9 cellular contexts compared by ENCODE assay signal in the genomic region with DNA sequence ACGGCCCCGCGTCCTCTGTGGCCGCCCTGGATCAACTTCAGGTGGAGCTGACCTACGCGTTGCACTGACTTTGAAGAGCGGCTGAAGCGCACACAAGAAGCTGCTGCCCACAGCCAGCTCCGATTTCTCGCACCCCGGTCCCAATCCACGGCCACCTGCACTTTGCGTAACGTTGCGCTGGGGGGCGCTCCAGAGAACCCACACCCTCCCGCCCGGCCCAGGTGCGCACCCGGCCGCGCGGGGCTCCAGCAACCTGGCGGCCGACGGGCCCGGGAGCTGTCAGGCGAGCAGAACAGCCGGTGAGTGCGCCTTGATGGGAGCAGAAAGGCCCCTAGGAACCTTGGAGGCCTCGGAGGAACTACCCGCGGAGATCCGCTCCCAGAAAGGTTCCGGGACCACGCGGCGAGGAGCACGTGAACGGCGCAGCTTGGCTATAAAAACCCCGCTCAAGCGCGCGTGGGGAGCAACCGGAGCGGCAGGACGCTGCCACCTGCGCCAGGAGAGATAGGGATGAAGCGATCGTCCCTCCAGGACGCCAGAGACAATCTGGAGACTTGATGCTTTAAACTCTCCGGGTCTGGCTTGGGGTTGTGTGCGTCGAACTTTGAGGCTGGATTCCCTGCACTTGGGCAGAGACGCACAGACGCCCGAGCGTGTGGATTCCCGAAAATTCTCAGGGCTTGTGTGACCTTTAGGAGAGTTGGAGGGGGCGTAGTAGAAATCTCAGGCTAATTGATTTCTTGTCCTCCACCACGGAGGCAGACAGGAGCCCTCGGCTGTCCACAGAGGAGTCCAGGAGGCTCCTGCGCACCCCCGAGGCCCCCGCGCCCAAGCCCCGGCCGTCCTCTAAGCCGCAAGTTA. TPM values are rescaled to one million over a fixed set of nuclear protein-coding genes. Genes with fewer than 3 reads are reported as not detected.
A peak's percentile ranks its signal among the peaks of the same experiment; 100 is the strongest.
DNase-seq lines count a peak whose midpoint lies in the region; ATAC-seq and TF ChIP-seq lines count a peak whose summit lies in the region.
"Had no signal": no experiment of that assay in that cellular context is flagged by ENCODE, and none has a peak within 500 bp of the region (broad histone marks: within the 10 kb centered on the region; RNA-seq: fewer than 3 reads in every experiment).

No MANE protein-coding gene starts in this region.

- H3K4me3 ChIP-seq in HUES64 (ENCODE audit: low read length), result peak overlapping the region; percentile 62
- H3K4me3 ChIP-seq in neuron (ENCODE audit: low read length), result no peak overlapping the region
- H3K4me3 ChIP-seq: ovary had no signal

- no peak overlapping the region for H3K9ac ChIP-seq in HUES64 (ENCODE audit: low read depth, low read length)

- H3K9me3 Mint-ChIP-seq in endothelial cell (ENCODE audit: unreplicated experiment), result no peaks in the 10 kb centered on the region

- peak overlapping the region; percentile 70 for H2AFZ ChIP-seq in neuron (ENCODE audit: low read depth, low read length)

- DNase-seq in GM10266 (ENCODE audit: extremely low spot score) (peak; percentile 26), endothelial cell (ENCODE audit: low spot score) (peak; percentile 31)
- DNase-seq: DMS79, ovary had no signal

- H3K9me3 ChIP-seq in HUES64 (ENCODE audit: insufficient read depth, low read depth, low read length) (no peaks in the 10 kb centered on the region), neuron (ENCODE audit: low read length) (no peaks in the 10 kb centered on the region)
- H3K9me3 ChIP-seq: ovary had no signal

- peaks cover 99% of the 10 kb centered on the region for H3K27me3 ChIP-seq in HUES64 (ENCODE audit: insufficient read depth, low read length)
- H3K27me3 ChIP-seq in neuron (ENCODE audit: insufficient read depth, low read length), result peaks cover 65% of the 10 kb centered on the region
- H3K27me3 ChIP-seq: ovary had no signal

- H3K36me3 ChIP-seq in HUES64 (ENCODE audit: insufficient read depth, low read length) (no peaks in the 10 kb centered on the region), neuron (ENCODE audit: insufficient read depth, low read length) (no peaks in the 10 kb centered on the region)
- H3K36me3 ChIP-seq: ovary had no signal

- WGBS in HUES64, result 3% methylated on average over 70 of the region's 70 CpGs

- no peaks in the 10 kb centered on the region for H3K36me3 Mint-ChIP-seq in endothelial cell (ENCODE audit: low read depth, unreplicated experiment)

- H3K27me3 Mint-ChIP-seq in endothelial cell (ENCODE audit: unreplicated experiment), result peaks cover 22% of the 10 kb centered on the region

- peaks cover 8% of the 10 kb centered on the region for H3K4me1 Mint-ChIP-seq in endothelial cell (ENCODE audit: unreplicated experiment)

- no peak for ATAC-seq in GM18868 (IDR thresholded peaks at IDR 0.05; ENCODE audit: unreplicated experiment)
- no peak for ATAC-seq in HG03457 (IDR thresholded peaks at IDR 0.05; ENCODE audit: unreplicated experiment)
- ATAC-seq in HG02678 (IDR thresholded peaks at IDR 0.05; ENCODE audit: unreplicated experiment), result no peak

- H3K4me3 Mint-ChIP-seq in endothelial cell (ENCODE audit: unreplicated experiment), result peak overlapping the region; percentile 51

- H3K4me1 ChIP-seq in HUES64 (ENCODE audit: insufficient read depth, low read length) (no peaks in the 10 kb centered on the region), neuron (ENCODE audit: insufficient read depth, low read length) (no peaks in the 10 kb centered on the region)

- no peak overlapping the region for H3K27ac ChIP-seq in HUES64 (ENCODE audit: low read depth, low read length)
- H3K27ac ChIP-seq: ovary had no signal

- H3K27ac Mint-ChIP-seq in endothelial cell (ENCODE audit: unreplicated experiment), result no peak overlapping the region

- TF ChIP-seq CTCF in GM10266 (IDR thresholded peaks at IDR 0.05; ENCODE audit: control insufficient read depth, insufficient read depth, low read depth, missing control alignments) (no peak), endothelial cell (IDR thresholded peaks at IDR 0.05; ENCODE audit: unreplicated experiment) (peak; percentile 73)

RNA-seq across cellular contexts. Expression of a gene that starts 0.6 kb away (rescaled TPM):
- 0.05 TPM for polyA plus RNA-seq in HUES64 (2013, experiment 1 of 2)
- 0.06 TPM for polyA plus RNA-seq in HUES64 (2013, experiment 2 of 2)
- total RNA-seq in endothelial cell (ENCODE audit: unreplicated experiment), result not detected
